Comparison of ENCODE assay signal across 7 cellular contexts in genomic region chr11:65546217-65546958, GRCh38. TPM values are rescaled to one million over a fixed set of nuclear protein-coding genes. Genes with fewer than 3 reads are reported as not detected.
DNase-seq lines count a peak whose midpoint lies in the region; ATAC-seq and TF ChIP-seq lines count a peak whose summit lies in the region.

No MANE protein-coding gene starts in this region.

- no peaks in the 10 kb centered on the region for H3K9me3 Mint-ChIP-seq in activated CD8-positive, alpha-beta T cell treated with anti-CD3 and anti-CD28 coated beads for 36 hours
- no peaks in the 10 kb centered on the region for H3K9me3 Mint-ChIP-seq in endothelial cell (ENCODE audit: unreplicated experiment)
- H3K9me3 Mint-ChIP-seq in neural crest cell = no peaks in the 10 kb centered on the region

- POLR2A ChIA-PET in activated CD8-positive, alpha-beta T cell treated with anti-CD3 and anti-CD28 coated beads for 36 hours (lab: Charles Lee) = interaction anchor here (0.7 to 1.6 kb wide), 14 partner anchors 9 to 129 kb away, joined by 3 to 10 read pairs (median 3); partner anchors contain the start of genes MALAT1, PCNX3 and ZNRD2

- no peaks in the 10 kb centered on the region for H3K27me3 ChIP-seq in thoracic aorta (replicated peaks; ENCODE audit: insufficient read depth)

- peak overlapping the region; percentile 50 for H3K4me3 ChIP-seq in thoracic aorta

- H3K4me3 Mint-ChIP-seq in activated CD8-positive, alpha-beta T cell treated with anti-CD3 and anti-CD28 coated beads for 36 hours = peak overlapping the region; percentile 71
- H3K4me3 Mint-ChIP-seq in endothelial cell (ENCODE audit: unreplicated experiment) = peak overlapping the region; percentile 8
- peak overlapping the region; percentile 38 for H3K4me3 Mint-ChIP-seq in neural crest cell

- TF ChIP-seq CTCF in activated CD8-positive, alpha-beta T cell treated with anti-CD3 and anti-CD28 coated beads for 36 hours (IDR thresholded peaks at IDR 0.05) = no peak
- TF ChIP-seq CTCF in endothelial cell (IDR thresholded peaks at IDR 0.05; ENCODE audit: unreplicated experiment) (no peak), neural crest cell (conservative IDR thresholded peaks at IDR 0.05) (no peak), thoracic aorta (IDR thresholded peaks at IDR 0.05) (no peak)

- H3K9me3 ChIP-seq in thoracic aorta = no peaks in the 10 kb centered on the region

- peaks cover 22% of the 10 kb centered on the region for H3K36me3 Mint-ChIP-seq in activated CD8-positive, alpha-beta T cell treated with anti-CD3 and anti-CD28 coated beads for 36 hours (ENCODE audit: low read depth)
- H3K36me3 Mint-ChIP-seq in endothelial cell (ENCODE audit: low read depth, unreplicated experiment) (peaks cover 9% of the 10 kb centered on the region), neural crest cell (ENCODE audit: low read depth) (no peaks in the 10 kb centered on the region)

- peaks cover 51% of the 10 kb centered on the region for H3K36me3 ChIP-seq in thoracic aorta

- peaks cover 4 to 8% of the 10 kb centered on the region in 2 donors for H3K4me1 ChIP-seq in thoracic aorta (ENCODE audit: control insufficient read depth in 1 of 2, low read depth in 2 of 2)

- intact Hi-C loops in activated CD8-positive, alpha-beta T cell treated with anti-CD3 and anti-CD28 coated beads for 36 hours (cut with micrococcal nuclease) = no loop called here

- peak; percentile 78 for ATAC-seq in GM19025 (IDR thresholded peaks at IDR 0.05; ENCODE audit: low read depth, unreplicated experiment)
- peak; percentile 62 for ATAC-seq in HG03108 (IDR thresholded peaks at IDR 0.05; ENCODE audit: unreplicated experiment)
- ATAC-seq in activated CD8-positive, alpha-beta T cell treated with anti-CD3 and anti-CD28 coated beads for 36 hours = peak; percentile 90
- no peak for ATAC-seq in thoracic aorta (ENCODE audit: insufficient number of reproducible peaks, low FRiP score, low read depth)

- peaks cover 52% of the 10 kb centered on the region for H3K4me1 Mint-ChIP-seq in activated CD8-positive, alpha-beta T cell treated with anti-CD3 and anti-CD28 coated beads for 36 hours (ENCODE audit: low read depth)
- H3K4me1 Mint-ChIP-seq in endothelial cell (ENCODE audit: unreplicated experiment) (peaks cover 20% of the 10 kb centered on the region), neural crest cell (peaks cover 26% of the 10 kb centered on the region)

- H3K27ac Mint-ChIP-seq in activated CD8-positive, alpha-beta T cell treated with anti-CD3 and anti-CD28 coated beads for 36 hours = peak overlapping the region; percentile 84
- H3K27ac Mint-ChIP-seq in endothelial cell (ENCODE audit: unreplicated experiment) (no peak overlapping the region), neural crest cell (ENCODE audit: unreplicated experiment) (no peak overlapping the region)

- no peaks in the 10 kb centered on the region for H3K27me3 Mint-ChIP-seq in activated CD8-positive, alpha-beta T cell treated with anti-CD3 and anti-CD28 coated beads for 36 hours
- H3K27me3 Mint-ChIP-seq in endothelial cell (ENCODE audit: unreplicated experiment) (peaks cover 30% of the 10 kb centered on the region), neural crest cell (ENCODE audit: low read depth) (peaks cover 70% of the 10 kb centered on the region)

- CTCF ChIA-PET in activated CD8-positive, alpha-beta T cell treated with anti-CD3 and anti-CD28 coated beads for 36 hours (lab: Charles Lee) = interaction anchor here (0.6 to 1.8 kb wide), 8 partner anchors 12 to 342 kb away, joined by 3 to 12 read pairs (median 4); partner anchors contain the start of genes FIBP, NEAT1 and ZNRD2

- peak overlapping the region in 1 of 2 donors; percentile 12 for H3K27ac ChIP-seq in thoracic aorta

- DNase-seq in NCI-H510A treated with DMSO at 0.1 percent for 48 hours (lab: John Stamatoyannopoulos, UW) (peak; percentile 85), endothelial cell (ENCODE audit: low spot score) (peak; percentile 83), neural crest cell (ENCODE audit: low read depth, low spot score) (peak; percentile 80), thoracic aorta (ENCODE audit: low spot score) (no peak)
- peak; percentile 98 for DNase-seq in activated CD8-positive, alpha-beta T cell treated with anti-CD3 and anti-CD28 coated beads for 36 hours

RNA-seq across cellular contexts. Expression of gene LTBP3, which starts 11.8 kb away (rescaled TPM):
- total RNA-seq in activated CD8-positive, alpha-beta T cell treated with anti-CD3 and anti-CD28 coated beads for 36 hours = 10 to 100 TPM; 55.4 to 56.0 TPM
- 1.7 TPM for total RNA-seq in endothelial cell (ENCODE audit: unreplicated experiment)
- 21.0 and 22.5 TPM in 2 replicates for total RNA-seq in neural crest cell
- 100 to 1,000 TPM; 492 to 512 TPM for total RNA-seq in thoracic aorta

RNA-seq across cellular contexts. Expression of gene SCYL1, which starts 21.5 kb away (rescaled TPM):
- total RNA-seq in activated CD8-positive, alpha-beta T cell treated with anti-CD3 and anti-CD28 coated beads for 36 hours = 10 to 100 TPM; 71.5 to 76.8 TPM
- 99.1 TPM for total RNA-seq in endothelial cell (ENCODE audit: unreplicated experiment)
- 66.0 and 68.8 TPM in 2 replicates for total RNA-seq in neural crest cell
- 100 to 1,000 TPM in 1 of 2 donors, 10 to 100 TPM in 1; 96.8 to 106 TPM for total RNA-seq in thoracic aorta

RNA-seq across cellular contexts. Expression of gene ZNRD2, which starts 23.9 kb away (rescaled TPM):
- 10 to 100 TPM; 54.3 to 54.7 TPM for total RNA-seq in activated CD8-positive, alpha-beta T cell treated with anti-CD3 and anti-CD28 coated beads for 36 hours
- 37.4 TPM for total RNA-seq in endothelial cell (ENCODE audit: unreplicated experiment)
- 32.2 and 33.2 TPM in 2 replicates for total RNA-seq in neural crest cell
- total RNA-seq in thoracic aorta = 10 to 100 TPM; 38.4 to 51.7 TPM

RNA-seq across cellular contexts. Expression of gene FAM89B, which starts 25.9 kb away (rescaled TPM):
- 10 to 100 TPM; 12.7 to 16.0 TPM for total RNA-seq in activated CD8-positive, alpha-beta T cell treated with anti-CD3 and anti-CD28 coated beads for 36 hours
- 44.7 TPM for total RNA-seq in endothelial cell (ENCODE audit: unreplicated experiment)
- 82.4 and 86.3 TPM in 2 replicates for total RNA-seq in neural crest cell
- total RNA-seq in thoracic aorta = 100 to 1,000 TPM in 1 of 2 donors, 10 to 100 TPM in 1; 53.3 to 127 TPM

RNA-seq across cellular contexts. Expression of gene EHBP1L1, which starts 29.5 kb away (rescaled TPM):
- total RNA-seq in activated CD8-positive, alpha-beta T cell treated with anti-CD3 and anti-CD28 coated beads for 36 hours = 10 to 100 TPM; 94.0 to 99.4 TPM
- total RNA-seq in endothelial cell (ENCODE audit: unreplicated experiment) (4.7 TPM), neural crest cell (13.6 and 15.3 TPM in 2 replicates), thoracic aorta (100 to 1,000 TPM; 286 to 395 TPM)

Comparison
In these comparisons a context has a peak if more than half of its experiments do, and no peak if none do; other contexts are left out.
1. H3K4me3 Mint-ChIP-seq: peak in every context shown above with its lines; median percentile 71 in activated CD8-positive, alpha-beta T cell treated with anti-CD3 and anti-CD28 coated beads for 36 hours; 38 in neural crest cell; 8 in endothelial cell.
2. RNA of gene LTBP3, which starts 11.8 kb away (total RNA-seq): 492 to 512 TPM in thoracic aorta; 55.4 to 56.0 TPM in activated CD8-positive, alpha-beta T cell treated with anti-CD3 and anti-CD28 coated beads for 36 hours, 21.0 to 22.5 TPM in neural crest cell and 1.7 TPM in endothelial cell (single experiment); every median in the first group is over 4 times any median in the second.